8 cellular contexts compared by ENCODE assay signal in genomic region chr17:78962984-78963348, GRCh38. TPM values are rescaled to one million over a fixed set of nuclear protein-coding genes. Genes with fewer than 3 reads are reported as not detected.
A peak's percentile ranks its signal among the peaks of the same experiment; 100 is the strongest.
DNase-seq lines count a peak whose midpoint lies in the region; FAIRE-seq and TF ChIP-seq lines count a peak whose summit lies in the region.
"Not testable (repeated sequence)": the region's sequence is repeated elsewhere in the genome, so short reads cannot be mapped to it uniquely, and the experiment has no call there.
"Had no signal": no experiment of that assay in that cellular context is flagged by ENCODE, and none has a peak within 500 bp of the region (broad histone marks: within the 10 kb centered on the region; RNA-seq: fewer than 3 reads in every experiment).

No MANE protein-coding gene starts in this region.

- H3K27ac ChIP-seq in BLaER1 = not testable (repeated sequence)
- H3K27ac ChIP-seq in PC-9 (peak overlapping the region; percentile 69), colonic mucosa (peak overlapping the region; percentile 27), mucosa of rectum (ENCODE audit: low read depth in 2 of 2, low read length in 2 of 2) (peak overlapping the region; percentile 64 to 80), small intestine (ENCODE audit: low read depth in 1 of 2, low read length in 1 of 2) (peak overlapping the region; percentile 18 to 86)

- not testable (repeated sequence) for H3K9me2 ChIP-seq in PC-9 (ENCODE audit: insufficient read depth)

- H2AFZ ChIP-seq in PC-9 = not testable (repeated sequence)

- intact Hi-C loops in Calu3 (cut with micrococcal nuclease; ENCODE audit: unreplicated experiment); PC-9 (cut with micrococcal nuclease; ENCODE audit: unreplicated experiment); colonic mucosa (cut with DNase I): not testable (repeated sequence)

- not testable (repeated sequence) for H3K9me3 ChIP-seq in BLaER1; PC-9 (ENCODE audit: insufficient read depth, low read depth); colonic mucosa; mucosa of rectum (ENCODE audit: control insufficient read depth in 2 of 2, low read length in 2 of 2); small intestine (ENCODE audit: control insufficient read depth, low read depth)

- peaks cover 48% of the 10 kb centered on the region for H3K36me3 Mint-ChIP-seq in Calu3 (ENCODE audit: insufficient read depth, unreplicated experiment)

- H3K4me3 Mint-ChIP-seq in Calu3 (ENCODE audit: low read depth, unreplicated experiment) = not testable (repeated sequence)

- H4K20me1 ChIP-seq in BLaER1; PC-9 (ENCODE audit: insufficient read depth): not testable (repeated sequence)

- 67 to 89% (median 89%) methylated on average over 6 to 8 of the region's 8 CpGs for WGBS in small intestine, 3 donors

- H3K4me3 ChIP-seq in BLaER1; PC-9; colonic mucosa; mucosa of rectum (ENCODE audit: low read length in 2 of 2); small intestine (ENCODE audit: low read depth in 1 of 2, low read length in 2 of 2): not testable (repeated sequence)

- H3K9me3 Mint-ChIP-seq in Calu3 (ENCODE audit: low read depth, unreplicated experiment) = not testable (repeated sequence)

- H3K27ac Mint-ChIP-seq in Calu3 (ENCODE audit: unreplicated experiment) = peak overlapping the region; percentile 58

- H3K79me2 ChIP-seq in PC-9 (ENCODE audit: low read depth) = not testable (repeated sequence)

- not testable (repeated sequence) for H3K36me3 ChIP-seq in BLaER1; PC-9 (ENCODE audit: low read depth); colonic mucosa; mucosa of rectum (ENCODE audit: control insufficient read depth in 2 of 2, insufficient read depth in 2 of 2, low read length in 2 of 2); small intestine (ENCODE audit: control insufficient read depth in 2 of 2, insufficient read depth in 2 of 2, low read length in 2 of 2)

- not testable (repeated sequence) for FAIRE-seq in small intestine (lab: Jason Lieb, UNC)

- DNase-seq in Calu3, PC-9, colonic mucosa, small intestine: not testable (repeated sequence)

- not testable (repeated sequence) for BruUV-seq in Calu3 (replicated peaks; lab: Mats Ljungman, UMichigan); PC-9 (replicated peaks; lab: Mats Ljungman, UMichigan)

- H3F3A ChIP-seq in PC-9 (ENCODE audit: insufficient read depth, low read depth) = peaks cover 10% of the 10 kb centered on the region; the same call in 1 of the 2 replicates

- POLR2A ChIA-PET in PC-9 (lab: Charles Lee; ENCODE audit: unreplicated experiment) = not testable (repeated sequence)

- TF ChIP-seq CTCF in Calu3 (IDR thresholded peaks at IDR 0.05; ENCODE audit: unreplicated experiment); PC-9 (conservative IDR thresholded peaks at IDR 0.05); colonic mucosa (IDR thresholded peaks at IDR 0.05): not testable (repeated sequence)

- H3K4me2 ChIP-seq in BLaER1 (peak overlapping the region; percentile 69), PC-9 (peak overlapping the region; percentile 42; the same call in 1 of the 2 replicates)

- peaks cover 17% of the 10 kb centered on the region for H3K4me1 Mint-ChIP-seq in Calu3 (ENCODE audit: low read depth, unreplicated experiment)

- H3K4me1 ChIP-seq in BLaER1 = peaks cover 72% of the 10 kb centered on the region
- H3K4me1 ChIP-seq in PC-9 (replicated peaks; ENCODE audit: insufficient read depth) = peaks cover 45% of the 10 kb centered on the region
- not testable (repeated sequence) for H3K4me1 ChIP-seq in colonic mucosa; small intestine (ENCODE audit: control insufficient read depth in 2 of 2, insufficient read depth in 1 of 2, low read depth in 1 of 2, low read length in 1 of 2)
- peaks cover 14 to 21% of the 10 kb centered on the region in 2 donors for H3K4me1 ChIP-seq in mucosa of rectum (ENCODE audit: control insufficient read depth in 2 of 2, insufficient read depth in 2 of 2, low read length in 2 of 2)

- H3K9ac ChIP-seq in BLaER1; colonic mucosa (ENCODE audit: low read depth in 2 of 2, low read length in 2 of 2); mucosa of rectum (ENCODE audit: low read depth in 1 of 2, low read length in 2 of 2): not testable (repeated sequence)

- H3K27me3 ChIP-seq in BLaER1; PC-9 (ENCODE audit: insufficient read depth, low read depth); colonic mucosa; mucosa of rectum (ENCODE audit: control insufficient read depth in 2 of 2, insufficient read depth in 2 of 2, low read length in 2 of 2); small intestine (ENCODE audit: control insufficient read depth in 2 of 2, insufficient read depth in 2 of 2, low read length in 2 of 2): not testable (repeated sequence)

- H3K27me3 Mint-ChIP-seq in Calu3 (ENCODE audit: unreplicated experiment) = not testable (repeated sequence)

- CTCF ChIA-PET in Calu3 (lab: Charles Lee) = interaction anchor here (1.0 to 1.5 kb wide), 3 partner anchors 91 to 110 kb away, joined by 3 to 6 read pairs (median 3); no protein-coding TSS in a partner anchor
- CTCF ChIA-PET in PC-9 (lab: Charles Lee) = not testable (repeated sequence)

RNA-seq across cellular contexts. Expression of gene LGALS3BP, which starts 16.8 kb away (rescaled TPM):
- total RNA-seq in Calu3 (2022) = 747 and 1,100 TPM in 2 replicates
- 507 and 685 TPM in 2 replicates for total RNA-seq in PC-9 (2021)
- total RNA-seq in colonic mucosa = 100 to 1,000 TPM; 635 to 674 TPM
- polyA plus RNA-seq in small intestine = 100 to 1,000 TPM; 181 to 326 (median 255) TPM

RNA-seq across cellular contexts. Expression of gene TIMP2, which starts 37.8 kb away (rescaled TPM):
- total RNA-seq in Calu3 (2022) (246 and 262 TPM in 2 replicates), PC-9 (2021) (90.5 and 114 TPM in 2 replicates), colonic mucosa (10 to 100 TPM; 42.8 to 86.1 TPM)
- 10 to 100 TPM; 12.7 to 84.6 (median 18.1) TPM for polyA plus RNA-seq in small intestine

RNA-seq across cellular contexts. Expression of gene CANT1, which starts 46.6 kb away (rescaled TPM):
- total RNA-seq in Calu3 (2022) (95.7 and 115 TPM in 2 replicates), PC-9 (2021) (116 and 183 TPM in 2 replicates), colonic mucosa (100 to 1,000 TPM; 247 to 390 TPM)
- 10 to 100 TPM; 16.8 to 90.5 (median 20.3) TPM for polyA plus RNA-seq in small intestine

RNA-seq across cellular contexts. Expression of gene CEP295NL, which starts 60.0 kb away (rescaled TPM):
- 4.6 and 6.0 TPM in 2 replicates for total RNA-seq in Calu3 (2022)
- 3.5 and 3.6 TPM in 2 replicates for total RNA-seq in PC-9 (2021)
- under 1 TPM; 0.72 to 0.82 TPM for total RNA-seq in colonic mucosa
- polyA plus RNA-seq in small intestine = under 1 TPM in 1 of 3 donors, not detected in 2; 0.25 TPM
- total RNA-seq: GM12878 had no signal
- polyA plus RNA-seq: CD4-positive, alpha-beta memory T cell; GM12878 had no signal
